Comparison of ENCODE assay signal across 9 cellular contexts in genomic region chr3:49158108-49158709, GRCh38. TPM values are rescaled to one million over a fixed set of nuclear protein-coding genes. Genes with fewer than 3 reads are reported as not detected.
DNase-seq lines count a peak whose midpoint lies in the region; TF ChIP-seq lines count a peak whose summit lies in the region.
"Had no signal": no experiment of that assay in that cellular context is flagged by ENCODE, and none has a peak within 500 bp of the region (broad histone marks: within the 10 kb centered on the region; RNA-seq: fewer than 3 reads in every experiment).

No MANE protein-coding gene starts in this region.

- intact Hi-C loops in A673 (cut with micrococcal nuclease; ENCODE audit: unreplicated experiment) = no loop called here

- BruUV-seq in A673 (replicated peaks; lab: Mats Ljungman, UMichigan) = no TSS peak

- H3K4me1 ChIP-seq in A673 (ENCODE audit: insufficient read depth, low read length, poor library complexity, severe bottlenecking) = no peaks in the 10 kb centered on the region

- TF ChIP-seq CTCF in GM10266 (IDR thresholded peaks at IDR 0.05; ENCODE audit: control insufficient read depth, insufficient read depth, low read depth, missing control alignments) = peak; percentile 62
- no peak; the same call in 1 of the 2 replicates for TF ChIP-seq CTCF in A673 (conservative IDR thresholded peaks at IDR 0.05; ENCODE audit: low read depth, low read length)

- H3K27ac ChIP-seq in A673 (ENCODE audit: low read depth, low read length, poor library complexity, severe bottlenecking) = no peak overlapping the region

- POLR2A ChIA-PET in A673 (lab: Charles Lee; ENCODE audit: low non-redundant PET) = no interaction called here

- H3K36me3 ChIP-seq in A673 (ENCODE audit: insufficient read depth, low read length, poor library complexity, severe bottlenecking) (no peaks in the 10 kb centered on the region), MG63 (peaks cover 4% of the 10 kb centered on the region)

- H3K4me3 ChIP-seq in A673 (ENCODE audit: low read depth, low read length, poor library complexity, severe bottlenecking) = no peak overlapping the region
- H3K4me3 ChIP-seq in MG63 = no peak overlapping the region

- no peak for DNase-seq in GM10266 (ENCODE audit: extremely low spot score)
- peak; percentile 37 for DNase-seq in NCI-H460 (ENCODE audit: extremely low read depth, low read depth)
- DNase-seq in activated CD8-positive, alpha-beta memory T cell treated with anti-CD3 and anti-CD28 coated beads, Interleukin-2, amount 50 U/mL, for 24 hours (ENCODE audit: extremely low read depth) = peak; percentile 28
- DNase-seq in germinal center (ENCODE audit: low spot score) = peak; percentile 43
- peak; percentile 64 for DNase-seq in stimulated activated CD4-positive, alpha-beta T cell treated with anti-CD3 and anti-CD28 coated beads, Interleukin-2, amount 100 ng/mL, for 24 hours
- no peak for DNase-seq in medulla oblongata (ENCODE audit: extremely low spot score)
- DNase-seq in A673 (ENCODE audit: low spot score) = no peak
- DNase-seq in MG63 = no peak

- H3K9me3 ChIP-seq in A673 (ENCODE audit: low read depth, low read length, poor library complexity, severe bottlenecking) (no peaks in the 10 kb centered on the region), MG63 (no peaks in the 10 kb centered on the region)

- CTCF ChIA-PET in A673 (lab: Charles Lee) = no interaction called here

- no peaks in the 10 kb centered on the region for H3K27me3 ChIP-seq in A673 (replicated peaks; ENCODE audit: insufficient read depth, low read depth, low read length, poor library complexity)
- no peaks in the 10 kb centered on the region for H3K27me3 ChIP-seq in MG63

RNA-seq across cellular contexts. Expression of gene CCDC71, which starts 7.9 kb away (rescaled TPM):
- total RNA-seq in NCI-H460 (2014; rRNA removed; shearing (Covaris generic)) = 9.8 and 10.4 TPM in 2 replicates
- polyA plus RNA-seq in NCI-H460 (2014; cell fraction: nucleus; rRNA removed) = 16.2 and 20.1 TPM in 2 replicates
- total RNA-seq in A673 (2021) = 10.4 and 10.6 TPM in 2 replicates
- total RNA-seq in MG63 (2014; rRNA removed; shearing (Covaris generic); ENCODE audit: low replicate concordance) = 36.4 and 39.6 TPM in 2 replicates

RNA-seq across cellular contexts. Expression of gene KLHDC8B, which starts 13.2 kb away (rescaled TPM):
- 1.8 and 2.4 TPM in 2 replicates for total RNA-seq in NCI-H460 (2014; rRNA removed; shearing (Covaris generic))
- 6.7 and 20.5 TPM in 2 replicates for polyA plus RNA-seq in NCI-H460 (2014; cell fraction: nucleus; rRNA removed)
- 5.1 and 6.9 TPM in 2 replicates for total RNA-seq in A673 (2021)
- total RNA-seq in MG63 (2014; rRNA removed; shearing (Covaris generic); ENCODE audit: low replicate concordance) = 7.6 and 8.8 TPM in 2 replicates

RNA-seq across cellular contexts. Expression of gene LAMB2, which starts 25.4 kb away (rescaled TPM):
- 174 and 177 TPM in 2 replicates for total RNA-seq in NCI-H460 (2014; rRNA removed; shearing (Covaris generic))
- 429 and 572 TPM in 2 replicates for polyA plus RNA-seq in NCI-H460 (2014; cell fraction: nucleus; rRNA removed)
- total RNA-seq in A673 (2021) = 45.9 and 57.3 TPM in 2 replicates
- total RNA-seq in MG63 (2014; rRNA removed; shearing (Covaris generic); ENCODE audit: low replicate concordance) = 32.7 and 99.4 TPM in 2 replicates
- total RNA-seq: T-helper 1 cell treated with Interleukin-12 subunit alpha and Interleukin-12 subunit beta and Interleukin-4 antibody, amounts not matched to agents 30 ng/mL and 1 ng/mL, for 36 hours had no signal

RNA-seq across cellular contexts. Expression of gene USP19, which starts 37.6 kb away (rescaled TPM):
- total RNA-seq in NCI-H460 (2014; rRNA removed; shearing (Covaris generic)) = 26.6 and 33.5 TPM in 2 replicates
- polyA plus RNA-seq in NCI-H460 (2014; cell fraction: nucleus; rRNA removed) = 47.8 and 104 TPM in 2 replicates
- 37.5 and 44.9 TPM in 2 replicates for total RNA-seq in A673 (2021)
- total RNA-seq in MG63 (2014; rRNA removed; shearing (Covaris generic); ENCODE audit: low replicate concordance) = 31.5 and 120 TPM in 2 replicates

RNA-seq across cellular contexts. Expression of gene QARS1, which starts 53.7 kb away (rescaled TPM):
- total RNA-seq in NCI-H460 (2014; rRNA removed; shearing (Covaris generic)) = 143 and 164 TPM in 2 replicates
- polyA plus RNA-seq in NCI-H460 (2014; cell fraction: nucleus; rRNA removed) = 269 and 303 TPM in 2 replicates
- total RNA-seq in A673 (2021) = 186 and 188 TPM in 2 replicates
- 97.3 and 152 TPM in 2 replicates for total RNA-seq in MG63 (2014; rRNA removed; shearing (Covaris generic); ENCODE audit: low replicate concordance)

Comparison
In these comparisons a context has a peak if more than half of its experiments do, and no peak if none do; other contexts are left out.
1. DNase-seq: peak in NCI-H460 (single experiment), activated CD8-positive, alpha-beta memory T cell treated with anti-CD3 and anti-CD28 coated beads, Interleukin-2, amount 50 U/mL, for 24 hours (single experiment), germinal center (single experiment) and stimulated activated CD4-positive, alpha-beta T cell treated with anti-CD3 and anti-CD28 coated beads, Interleukin-2, amount 100 ng/mL, for 24 hours (2 of 2); none in GM10266 (single experiment), medulla oblongata (single experiment), A673 (single experiment) and MG63 (single experiment).